In genomic region chr11:8720376-8720775, GRCh38 we compare ENCODE assay signal across 12 cellular contexts. TPM values are rescaled to one million over a fixed set of nuclear protein-coding genes. Genes with fewer than 3 reads are reported as not detected.
DNase-seq lines count a peak whose midpoint lies in the region; ATAC-seq and TF ChIP-seq lines count a peak whose summit lies in the region.
"Had no signal": no experiment of that assay in that cellular context is flagged by ENCODE, and none has a peak within 500 bp of the region (broad histone marks: within the 10 kb centered on the region; RNA-seq: fewer than 3 reads in every experiment).

No MANE protein-coding gene starts in this region.

- H3K27me3 ChIP-seq in body of pancreas (no peaks in the 10 kb centered on the region), lung (ENCODE audit: control insufficient read depth, insufficient read depth) (no peaks in the 10 kb centered on the region)

- intact Hi-C loops in body of pancreas (cut with DNase I), result no loop called here

- H3K36me3 ChIP-seq in body of pancreas (replicated peaks in 1 of 2; ENCODE audit: insufficient read depth in 1 of 2, low read depth in 2 of 2) (no peaks in the 10 kb centered on the region), lung (ENCODE audit: control insufficient read depth in 2 of 2, insufficient read depth in 2 of 2, low read length in 2 of 2) (peaks cover 0 to 13% of the 10 kb centered on the region in 2 donors)

- H3K9me3 ChIP-seq in body of pancreas (no peaks in the 10 kb centered on the region), lung (ENCODE audit: control insufficient read depth in 2 of 2, insufficient read depth in 1 of 2, low read length in 1 of 2) (no peaks in the 10 kb centered on the region)

- no peak for ATAC-seq in body of pancreas
- ATAC-seq in lung (ENCODE audit: insufficient read depth, low FRiP score), result no peak
- ATAC-seq: activated naive CD8-positive, alpha-beta T cell treated with anti-CD3 and anti-CD28 coated beads, Interleukin-2, amount 50 U/mL, for 24 hours; stimulated activated naive B cell treated with anti-CD40 and anti-IgM and Interleukin-4, amounts not matched to agents 10 μg/mL and 1 μg/mL and 100 μg/mL, for 72 hours had no signal

- peaks cover 66% of the 10 kb centered on the region for H3K4me1 ChIP-seq in body of pancreas
- H3K4me1 ChIP-seq in lung (ENCODE audit: control insufficient read depth in 2 of 2, insufficient read depth in 2 of 2, low read length in 2 of 2), result peaks cover 29 to 48% of the 10 kb centered on the region in 2 donors

- TF ChIP-seq POLR2A in body of pancreas (IDR thresholded peaks at IDR 0.05), result no peak

- WGBS in body of pancreas, 2 donors, result 34 to 46% methylated on average over 3 of the region's 3 CpGs
- 48 to 62% methylated on average over 3 of the region's 3 CpGs for WGBS in lung, 2 donors

- H3K27ac Mint-ChIP-seq in HFFc6 (peak overlapping the region; percentile 97), glutamatergic neuron (ENCODE audit: unreplicated experiment) (no peak overlapping the region)
- no peak overlapping the region for H3K27ac Mint-ChIP-seq in activated CD4-positive, alpha-beta memory T cell treated with anti-CD3 and anti-CD28 coated beads, Interleukin-2, amount 10 ng/mL, durations not matched to agents 7 days and 5 days
- H3K27ac Mint-ChIP-seq: activated naive CD8-positive, alpha-beta T cell treated with anti-CD3 and anti-CD28 coated beads, Interleukin-2, amount 50 U/mL, for 24 hours; stimulated activated naive B cell treated with anti-CD40 and anti-IgM and Interleukin-4, amounts not matched to agents 10 μg/mL and 1 μg/mL and 100 μg/mL, for 72 hours had no signal

- CTCF ChIA-PET in activated CD4-positive, alpha-beta memory T cell treated with anti-CD3 and anti-CD28 coated beads, Interleukin-2, amount 10 ng/mL, durations not matched to agents 7 days and 5 days (lab: Charles Lee), result no interaction called here

- H3K4me3 Mint-ChIP-seq in HFFc6, result peak overlapping the region; percentile 87
- no peak overlapping the region for H3K4me3 Mint-ChIP-seq in glutamatergic neuron (ENCODE audit: unreplicated experiment)
- no peak overlapping the region for H3K4me3 Mint-ChIP-seq in activated CD4-positive, alpha-beta memory T cell treated with anti-CD3 and anti-CD28 coated beads, Interleukin-2, amount 10 ng/mL, durations not matched to agents 7 days and 5 days
- H3K4me3 Mint-ChIP-seq: activated naive CD8-positive, alpha-beta T cell treated with anti-CD3 and anti-CD28 coated beads, Interleukin-2, amount 50 U/mL, for 24 hours; stimulated activated naive B cell treated with anti-CD40 and anti-IgM and Interleukin-4, amounts not matched to agents 10 μg/mL and 1 μg/mL and 100 μg/mL, for 72 hours had no signal

- H3K36me3 Mint-ChIP-seq in HFFc6 (ENCODE audit: low read depth) (peaks cover 36% of the 10 kb centered on the region), glutamatergic neuron (ENCODE audit: unreplicated experiment) (no peaks in the 10 kb centered on the region)
- no peaks in the 10 kb centered on the region for H3K36me3 Mint-ChIP-seq in activated CD4-positive, alpha-beta memory T cell treated with anti-CD3 and anti-CD28 coated beads, Interleukin-2, amount 10 ng/mL, durations not matched to agents 7 days and 5 days (ENCODE audit: low read depth)
- H3K36me3 Mint-ChIP-seq: stimulated activated naive B cell treated with anti-CD40 and anti-IgM and Interleukin-4, amounts not matched to agents 10 μg/mL and 1 μg/mL and 100 μg/mL, for 72 hours had no signal

- DNase-seq in HFFc6 (no peak), body of pancreas (no peak), lung (ENCODE audit: low spot score) (no peak), substantia nigra (lab: John Stamatoyannopoulos, UW) (no peak), glutamatergic neuron (no peak), D341Med (ENCODE audit: low spot score) (no peak), NCI-H748 treated with DMSO at 0.1 percent for 48 hours (lab: John Stamatoyannopoulos, UW) (no peak)
- DNase-seq in activated CD4-positive, alpha-beta memory T cell treated with anti-CD3 and anti-CD28 coated beads, Interleukin-2, amount 10 ng/mL, durations not matched to agents 7 days and 5 days, result no peak
- DNase-seq: activated naive CD8-positive, alpha-beta T cell treated with anti-CD3 and anti-CD28 coated beads, Interleukin-2, amount 50 U/mL, for 24 hours; NCI-H446 treated with DMSO at 0.1 percent for 48 hours; stimulated activated naive B cell treated with anti-CD40 and anti-IgM and Interleukin-4, amounts not matched to agents 10 μg/mL and 1 μg/mL and 100 μg/mL, for 72 hours; SW 1271 had no signal

- H3K9me3 Mint-ChIP-seq in HFFc6 (no peaks in the 10 kb centered on the region), glutamatergic neuron (ENCODE audit: unreplicated experiment) (no peaks in the 10 kb centered on the region)
- H3K9me3 Mint-ChIP-seq in activated CD4-positive, alpha-beta memory T cell treated with anti-CD3 and anti-CD28 coated beads, Interleukin-2, amount 10 ng/mL, durations not matched to agents 7 days and 5 days, result no peaks in the 10 kb centered on the region
- H3K9me3 Mint-ChIP-seq: activated naive CD8-positive, alpha-beta T cell treated with anti-CD3 and anti-CD28 coated beads, Interleukin-2, amount 50 U/mL, for 24 hours; stimulated activated naive B cell treated with anti-CD40 and anti-IgM and Interleukin-4, amounts not matched to agents 10 μg/mL and 1 μg/mL and 100 μg/mL, for 72 hours had no signal

- H3K4me1 Mint-ChIP-seq in HFFc6 (ENCODE audit: low read depth), result peaks cover 79% of the 10 kb centered on the region
- H3K4me1 Mint-ChIP-seq in glutamatergic neuron (ENCODE audit: low read depth, unreplicated experiment), result peaks cover 10% of the 10 kb centered on the region
- no peaks in the 10 kb centered on the region for H3K4me1 Mint-ChIP-seq in activated CD4-positive, alpha-beta memory T cell treated with anti-CD3 and anti-CD28 coated beads, Interleukin-2, amount 10 ng/mL, durations not matched to agents 7 days and 5 days

- TF ChIP-seq CTCF in HFFc6 (IDR thresholded peaks at IDR 0.05) (no peak), body of pancreas (IDR thresholded peaks at IDR 0.05) (no peak), lung (IDR thresholded peaks at IDR 0.05; ENCODE audit: control extremely low read depth, extremely low read depth) (no peak), glutamatergic neuron (IDR thresholded peaks at IDR 0.05; ENCODE audit: partially characterized antibody, unreplicated experiment) (no peak)

- H3K27ac ChIP-seq in body of pancreas (peak overlapping the region; percentile 56 to 89 (median 81)), lung (ENCODE audit: low read depth in 1 of 2, low read length in 1 of 2) (peak overlapping the region; percentile 71 to 81), substantia nigra (ENCODE audit: low read depth, low read length, poor library complexity, severe bottlenecking) (peak overlapping the region; percentile 18)

- no peak overlapping the region for H3K4me3 ChIP-seq in body of pancreas
- H3K4me3 ChIP-seq in lung, result no peak overlapping the region

- POLR2A ChIA-PET in activated CD4-positive, alpha-beta memory T cell treated with anti-CD3 and anti-CD28 coated beads, Interleukin-2, amount 10 ng/mL, durations not matched to agents 7 days and 5 days (lab: Charles Lee), result interaction anchor here (1.2 kb wide), 1 partner anchor 147 kb away, joined by 3 read pairs; no protein-coding TSS in a partner anchor

- H3K27me3 Mint-ChIP-seq in HFFc6 (ENCODE audit: insufficient read depth), result peaks cover 10% of the 10 kb centered on the region
- peaks cover 11% of the 10 kb centered on the region for H3K27me3 Mint-ChIP-seq in glutamatergic neuron (ENCODE audit: unreplicated experiment)
- peaks cover 4% of the 10 kb centered on the region for H3K27me3 Mint-ChIP-seq in activated CD4-positive, alpha-beta memory T cell treated with anti-CD3 and anti-CD28 coated beads, Interleukin-2, amount 10 ng/mL, durations not matched to agents 7 days and 5 days
- H3K27me3 Mint-ChIP-seq: activated naive CD8-positive, alpha-beta T cell treated with anti-CD3 and anti-CD28 coated beads, Interleukin-2, amount 50 U/mL, for 24 hours had no signal

RNA-seq across cellular contexts. Expression of gene RPL27A, which starts 37.8 kb away (rescaled TPM):
- 1,000 to 10,000 TPM in 4 of 6 experiments, 100 to 1,000 TPM in 2; 973 to 1,209 (median 1,069) TPM for total RNA-seq in HFFc6 (2021; fragmentation: NEBNext Ultra II Directional; extraction: Animal tissue kit (Norgen Biotek cat#: 25700))
- 1,000 to 10,000 TPM in 1 of 2 donors, 100 to 1,000 TPM in 1; 320 to 1,209 TPM for total RNA-seq in body of pancreas
- 1,000 to 10,000 TPM in 1 of 2 donors, 100 to 1,000 TPM in 1; 673 to 1,085 TPM for total RNA-seq in lung
- polyA plus RNA-seq in lung, result 1,000 to 10,000 TPM; 1,741 to 4,912 TPM
- total RNA-seq in glutamatergic neuron (ENCODE audit: unreplicated experiment), result 398 TPM
- 100 to 1,000 TPM; 817 to 856 TPM for total RNA-seq in activated CD4-positive, alpha-beta memory T cell treated with anti-CD3 and anti-CD28 coated beads, Interleukin-2, amount 10 ng/mL, durations not matched to agents 7 days and 5 days

RNA-seq across cellular contexts. Expression of gene TRIM66, which starts 37.9 kb away (rescaled TPM):
- 1 to 10 TPM; 4.5 to 6.9 (median 5.6) TPM for total RNA-seq in HFFc6 (2021; fragmentation: NEBNext Ultra II Directional; extraction: Animal tissue kit (Norgen Biotek cat#: 25700))
- total RNA-seq in body of pancreas (10 to 100 TPM; 11.2 to 37.2 TPM), lung (10 to 100 TPM; 20.0 to 23.9 TPM), glutamatergic neuron (ENCODE audit: unreplicated experiment) (59.5 TPM)
- polyA plus RNA-seq in lung, result 1 to 10 TPM; 2.0 to 2.6 TPM
- total RNA-seq in activated CD4-positive, alpha-beta memory T cell treated with anti-CD3 and anti-CD28 coated beads, Interleukin-2, amount 10 ng/mL, durations not matched to agents 7 days and 5 days, result 10 to 100 TPM; 17.8 to 22.4 TPM

Comparison
In these comparisons a context has a peak if more than half of its experiments do, and no peak if none do; other contexts are left out.
1. H3K27ac ChIP-seq: peak in every context shown above with its lines; median percentile 81 in body of pancreas; 76 in lung; 18 in substantia nigra.